In genomic region chr9:98410185-98410697, GRCh38 we compare ENCODE assay signal across 1 cellular context.
TF ChIP-seq lines count a peak whose summit lies in the region.

No MANE protein-coding gene starts in this region.

TF ChIP-seq in K562, 482 proteins besides CTCF, POLR2A, EP300 and RAD21 (continued from another document and continues in another):
- TF ChIP-seq, protein P1, sequence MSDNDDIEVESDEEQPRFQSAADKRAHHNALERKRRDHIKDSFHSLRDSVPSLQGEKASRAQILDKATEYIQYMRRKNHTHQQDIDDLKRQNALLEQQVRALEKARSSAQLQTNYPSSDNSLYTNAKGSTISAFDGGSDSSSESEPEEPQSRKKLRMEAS (CRISPR knock-in tag; IDR thresholded peaks at IDR 0.05), result peak; percentile 67; the same call in 1 of the 2 replicates
- no peak for TF ChIP-seq RFX1 (IDR thresholded peaks at IDR 0.05)
- 0 out of 2 replicates have a peak, but pooled peaks have one; percentile 6 for TF ChIP-seq CBFA2T3 (IDR thresholded peaks at IDR 0.05)
- peak; percentile 38; the same call in 1 of the 2 replicates for TF ChIP-seq PHF8 (IDR thresholded peaks at IDR 0.05; ENCODE audit: borderline replicate concordance, low read length)
- TF ChIP-seq ATF1 (CRISPR knock-in tag; IDR thresholded peaks at IDR 0.05), result no peak
- peak; percentile 66 for TF ChIP-seq ATF1 (tag; IDR thresholded peaks at IDR 0.05)
- no peak for TF ChIP-seq CHD1 (IDR thresholded peaks at IDR 0.05; ENCODE audit: low read length)
- TF ChIP-seq TBP (optimal IDR thresholded peaks at IDR 0.05; ENCODE audit: low read depth, low read length), result peak; percentile 24
- TF ChIP-seq THRAP3 (IDR thresholded peaks at IDR 0.05; ENCODE audit: borderline replicate concordance), result no peak
- peak; percentile 45; the same call in 1 of the 2 replicates for TF ChIP-seq SMARCE1 (IDR thresholded peaks at IDR 0.05)
- TF ChIP-seq, protein P2, sequence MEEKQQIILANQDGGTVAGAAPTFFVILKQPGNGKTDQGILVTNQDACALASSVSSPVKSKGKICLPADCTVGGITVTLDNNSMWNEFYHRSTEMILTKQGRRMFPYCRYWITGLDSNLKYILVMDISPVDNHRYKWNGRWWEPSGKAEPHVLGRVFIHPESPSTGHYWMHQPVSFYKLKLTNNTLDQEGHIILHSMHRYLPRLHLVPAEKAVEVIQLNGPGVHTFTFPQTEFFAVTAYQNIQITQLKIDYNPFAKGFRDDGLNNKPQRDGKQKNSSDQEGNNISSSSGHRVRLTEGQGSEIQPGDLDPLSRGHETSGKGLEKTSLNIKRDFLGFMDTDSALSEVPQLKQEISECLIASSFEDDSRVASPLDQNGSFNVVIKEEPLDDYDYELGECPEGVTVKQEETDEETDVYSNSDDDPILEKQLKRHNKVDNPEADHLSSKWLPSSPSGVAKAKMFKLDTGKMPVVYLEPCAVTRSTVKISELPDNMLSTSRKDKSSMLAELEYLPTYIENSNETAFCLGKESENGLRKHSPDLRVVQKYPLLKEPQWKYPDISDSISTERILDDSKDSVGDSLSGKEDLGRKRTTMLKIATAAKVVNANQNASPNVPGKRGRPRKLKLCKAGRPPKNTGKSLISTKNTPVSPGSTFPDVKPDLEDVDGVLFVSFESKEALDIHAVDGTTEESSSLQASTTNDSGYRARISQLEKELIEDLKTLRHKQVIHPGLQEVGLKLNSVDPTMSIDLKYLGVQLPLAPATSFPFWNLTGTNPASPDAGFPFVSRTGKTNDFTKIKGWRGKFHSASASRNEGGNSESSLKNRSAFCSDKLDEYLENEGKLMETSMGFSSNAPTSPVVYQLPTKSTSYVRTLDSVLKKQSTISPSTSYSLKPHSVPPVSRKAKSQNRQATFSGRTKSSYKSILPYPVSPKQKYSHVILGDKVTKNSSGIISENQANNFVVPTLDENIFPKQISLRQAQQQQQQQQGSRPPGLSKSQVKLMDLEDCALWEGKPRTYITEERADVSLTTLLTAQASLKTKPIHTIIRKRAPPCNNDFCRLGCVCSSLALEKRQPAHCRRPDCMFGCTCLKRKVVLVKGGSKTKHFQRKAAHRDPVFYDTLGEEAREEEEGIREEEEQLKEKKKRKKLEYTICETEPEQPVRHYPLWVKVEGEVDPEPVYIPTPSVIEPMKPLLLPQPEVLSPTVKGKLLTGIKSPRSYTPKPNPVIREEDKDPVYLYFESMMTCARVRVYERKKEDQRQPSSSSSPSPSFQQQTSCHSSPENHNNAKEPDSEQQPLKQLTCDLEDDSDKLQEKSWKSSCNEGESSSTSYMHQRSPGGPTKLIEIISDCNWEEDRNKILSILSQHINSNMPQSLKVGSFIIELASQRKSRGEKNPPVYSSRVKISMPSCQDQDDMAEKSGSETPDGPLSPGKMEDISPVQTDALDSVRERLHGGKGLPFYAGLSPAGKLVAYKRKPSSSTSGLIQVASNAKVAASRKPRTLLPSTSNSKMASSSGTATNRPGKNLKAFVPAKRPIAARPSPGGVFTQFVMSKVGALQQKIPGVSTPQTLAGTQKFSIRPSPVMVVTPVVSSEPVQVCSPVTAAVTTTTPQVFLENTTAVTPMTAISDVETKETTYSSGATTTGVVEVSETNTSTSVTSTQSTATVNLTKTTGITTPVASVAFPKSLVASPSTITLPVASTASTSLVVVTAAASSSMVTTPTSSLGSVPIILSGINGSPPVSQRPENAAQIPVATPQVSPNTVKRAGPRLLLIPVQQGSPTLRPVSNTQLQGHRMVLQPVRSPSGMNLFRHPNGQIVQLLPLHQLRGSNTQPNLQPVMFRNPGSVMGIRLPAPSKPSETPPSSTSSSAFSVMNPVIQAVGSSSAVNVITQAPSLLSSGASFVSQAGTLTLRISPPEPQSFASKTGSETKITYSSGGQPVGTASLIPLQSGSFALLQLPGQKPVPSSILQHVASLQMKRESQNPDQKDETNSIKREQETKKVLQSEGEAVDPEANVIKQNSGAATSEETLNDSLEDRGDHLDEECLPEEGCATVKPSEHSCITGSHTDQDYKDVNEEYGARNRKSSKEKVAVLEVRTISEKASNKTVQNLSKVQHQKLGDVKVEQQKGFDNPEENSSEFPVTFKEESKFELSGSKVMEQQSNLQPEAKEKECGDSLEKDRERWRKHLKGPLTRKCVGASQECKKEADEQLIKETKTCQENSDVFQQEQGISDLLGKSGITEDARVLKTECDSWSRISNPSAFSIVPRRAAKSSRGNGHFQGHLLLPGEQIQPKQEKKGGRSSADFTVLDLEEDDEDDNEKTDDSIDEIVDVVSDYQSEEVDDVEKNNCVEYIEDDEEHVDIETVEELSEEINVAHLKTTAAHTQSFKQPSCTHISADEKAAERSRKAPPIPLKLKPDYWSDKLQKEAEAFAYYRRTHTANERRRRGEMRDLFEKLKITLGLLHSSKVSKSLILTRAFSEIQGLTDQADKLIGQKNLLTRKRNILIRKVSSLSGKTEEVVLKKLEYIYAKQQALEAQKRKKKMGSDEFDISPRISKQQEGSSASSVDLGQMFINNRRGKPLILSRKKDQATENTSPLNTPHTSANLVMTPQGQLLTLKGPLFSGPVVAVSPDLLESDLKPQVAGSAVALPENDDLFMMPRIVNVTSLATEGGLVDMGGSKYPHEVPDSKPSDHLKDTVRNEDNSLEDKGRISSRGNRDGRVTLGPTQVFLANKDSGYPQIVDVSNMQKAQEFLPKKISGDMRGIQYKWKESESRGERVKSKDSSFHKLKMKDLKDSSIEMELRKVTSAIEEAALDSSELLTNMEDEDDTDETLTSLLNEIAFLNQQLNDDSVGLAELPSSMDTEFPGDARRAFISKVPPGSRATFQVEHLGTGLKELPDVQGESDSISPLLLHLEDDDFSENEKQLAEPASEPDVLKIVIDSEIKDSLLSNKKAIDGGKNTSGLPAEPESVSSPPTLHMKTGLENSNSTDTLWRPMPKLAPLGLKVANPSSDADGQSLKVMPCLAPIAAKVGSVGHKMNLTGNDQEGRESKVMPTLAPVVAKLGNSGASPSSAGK (IDR thresholded peaks at IDR 0.05), result peak; percentile 72
- TF ChIP-seq HCFC1 (IDR thresholded peaks at IDR 0.05; ENCODE audit: low read depth, low read length), result peak; percentile 93
- no peak for TF ChIP-seq HDGF (IDR thresholded peaks at IDR 0.05)
- TF ChIP-seq ZNF449 (CRISPR knock-in tag; IDR thresholded peaks at IDR 0.05), result no peak
- TF ChIP-seq, protein P3, sequence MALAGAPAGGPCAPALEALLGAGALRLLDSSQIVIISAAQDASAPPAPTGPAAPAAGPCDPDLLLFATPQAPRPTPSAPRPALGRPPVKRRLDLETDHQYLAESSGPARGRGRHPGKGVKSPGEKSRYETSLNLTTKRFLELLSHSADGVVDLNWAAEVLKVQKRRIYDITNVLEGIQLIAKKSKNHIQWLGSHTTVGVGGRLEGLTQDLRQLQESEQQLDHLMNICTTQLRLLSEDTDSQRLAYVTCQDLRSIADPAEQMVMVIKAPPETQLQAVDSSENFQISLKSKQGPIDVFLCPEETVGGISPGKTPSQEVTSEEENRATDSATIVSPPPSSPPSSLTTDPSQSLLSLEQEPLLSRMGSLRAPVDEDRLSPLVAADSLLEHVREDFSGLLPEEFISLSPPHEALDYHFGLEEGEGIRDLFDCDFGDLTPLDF (CRISPR knock-in tag; IDR thresholded peaks at IDR 0.05), result no peak
- no peak for TF ChIP-seq ZNF212 (CRISPR knock-in tag; IDR thresholded peaks at IDR 0.05)
- no peak for TF ChIP-seq ZKSCAN8 (CRISPR knock-in tag; IDR thresholded peaks at IDR 0.05)
- TF ChIP-seq ZNF184 (CRISPR knock-in tag; IDR thresholded peaks at IDR 0.05), result peak; percentile 60; the same call in 1 of the 2 replicates
- 0 out of 2 replicates have a peak, but pooled peaks have one; percentile 16 for TF ChIP-seq ZNF668 (CRISPR knock-in tag; IDR thresholded peaks at IDR 0.05)
- TF ChIP-seq MNT (conservative IDR thresholded peaks at IDR 0.05), result peak in 1 of 2 experiments; percentile 47; a peak in 1 of 4 replicates
- TF ChIP-seq, protein P4, sequence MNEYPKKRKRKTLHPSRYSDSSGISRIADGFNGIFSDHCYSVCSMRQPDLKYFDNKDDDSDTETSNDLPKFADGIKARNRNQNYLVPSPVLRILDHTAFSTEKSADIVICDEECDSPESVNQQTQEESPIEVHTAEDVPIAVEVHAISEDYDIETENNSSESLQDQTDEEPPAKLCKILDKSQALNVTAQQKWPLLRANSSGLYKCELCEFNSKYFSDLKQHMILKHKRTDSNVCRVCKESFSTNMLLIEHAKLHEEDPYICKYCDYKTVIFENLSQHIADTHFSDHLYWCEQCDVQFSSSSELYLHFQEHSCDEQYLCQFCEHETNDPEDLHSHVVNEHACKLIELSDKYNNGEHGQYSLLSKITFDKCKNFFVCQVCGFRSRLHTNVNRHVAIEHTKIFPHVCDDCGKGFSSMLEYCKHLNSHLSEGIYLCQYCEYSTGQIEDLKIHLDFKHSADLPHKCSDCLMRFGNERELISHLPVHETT (CRISPR knock-in tag; conservative IDR thresholded peaks at IDR 0.05 in 1 of 2, IDR thresholded peaks at IDR 0.05 in 1 of 2), result no peak
- TF ChIP-seq ZNF174 (CRISPR knock-in tag; IDR thresholded peaks at IDR 0.05), result no peak
- TF ChIP-seq L3MBTL2 (IDR thresholded peaks at IDR 0.05), result peak; percentile 73
- TF ChIP-seq BHLHE40 (IDR thresholded peaks at IDR 0.05; ENCODE audit: low read length), result 0 out of 2 replicates have a peak, but pooled peaks have one; percentile 37
- no peak for TF ChIP-seq TOE1 (IDR thresholded peaks at IDR 0.05; ENCODE audit: borderline replicate concordance)
- TF ChIP-seq TOE1 (CRISPR knock-in tag; IDR thresholded peaks at IDR 0.05; ENCODE audit: borderline replicate concordance, low read depth), result no peak
- 0 out of 2 replicates have a peak, but pooled peaks have one; percentile 42 for TF ChIP-seq TARDBP (IDR thresholded peaks at IDR 0.05)
- peak; percentile 51; the same call in 1 of the 2 replicates for TF ChIP-seq MYC (IDR thresholded peaks at IDR 0.05; ENCODE audit: low read depth, low read length)
- TF ChIP-seq MYC (CRISPR knock-in tag; IDR thresholded peaks at IDR 0.05; ENCODE audit: borderline replicate concordance, low read depth), result no peak
- TF ChIP-seq FOXM1 (IDR thresholded peaks at IDR 0.05; ENCODE audit: low read depth), result peak; percentile 3; the same call in 1 of the 2 replicates
- TF ChIP-seq FOXM1 (CRISPR knock-in tag; IDR thresholded peaks at IDR 0.05; ENCODE audit: low read depth), result no peak
- TF ChIP-seq SMARCA4 (IDR thresholded peaks at IDR 0.05), result peak; percentile 48; the same call in 1 of the 2 replicates
- peak; percentile 43; the same call in 1 of the 2 replicates for TF ChIP-seq VEZF1 (CRISPR knock-in tag; IDR thresholded peaks at IDR 0.05)
- TF ChIP-seq SUPT5H (IDR thresholded peaks at IDR 0.05), result peak; percentile 30; the same call in 1 of the 2 replicates
- TF ChIP-seq, protein P5, sequence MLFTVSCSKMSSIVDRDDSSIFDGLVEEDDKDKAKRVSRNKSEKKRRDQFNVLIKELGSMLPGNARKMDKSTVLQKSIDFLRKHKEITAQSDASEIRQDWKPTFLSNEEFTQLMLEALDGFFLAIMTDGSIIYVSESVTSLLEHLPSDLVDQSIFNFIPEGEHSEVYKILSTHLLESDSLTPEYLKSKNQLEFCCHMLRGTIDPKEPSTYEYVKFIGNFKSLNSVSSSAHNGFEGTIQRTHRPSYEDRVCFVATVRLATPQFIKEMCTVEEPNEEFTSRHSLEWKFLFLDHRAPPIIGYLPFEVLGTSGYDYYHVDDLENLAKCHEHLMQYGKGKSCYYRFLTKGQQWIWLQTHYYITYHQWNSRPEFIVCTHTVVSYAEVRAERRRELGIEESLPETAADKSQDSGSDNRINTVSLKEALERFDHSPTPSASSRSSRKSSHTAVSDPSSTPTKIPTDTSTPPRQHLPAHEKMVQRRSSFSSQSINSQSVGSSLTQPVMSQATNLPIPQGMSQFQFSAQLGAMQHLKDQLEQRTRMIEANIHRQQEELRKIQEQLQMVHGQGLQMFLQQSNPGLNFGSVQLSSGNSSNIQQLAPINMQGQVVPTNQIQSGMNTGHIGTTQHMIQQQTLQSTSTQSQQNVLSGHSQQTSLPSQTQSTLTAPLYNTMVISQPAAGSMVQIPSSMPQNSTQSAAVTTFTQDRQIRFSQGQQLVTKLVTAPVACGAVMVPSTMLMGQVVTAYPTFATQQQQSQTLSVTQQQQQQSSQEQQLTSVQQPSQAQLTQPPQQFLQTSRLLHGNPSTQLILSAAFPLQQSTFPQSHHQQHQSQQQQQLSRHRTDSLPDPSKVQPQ (CRISPR knock-in tag; IDR thresholded peaks at IDR 0.05; ENCODE audit: borderline replicate concordance), result no peak
- TF ChIP-seq, protein P6, sequence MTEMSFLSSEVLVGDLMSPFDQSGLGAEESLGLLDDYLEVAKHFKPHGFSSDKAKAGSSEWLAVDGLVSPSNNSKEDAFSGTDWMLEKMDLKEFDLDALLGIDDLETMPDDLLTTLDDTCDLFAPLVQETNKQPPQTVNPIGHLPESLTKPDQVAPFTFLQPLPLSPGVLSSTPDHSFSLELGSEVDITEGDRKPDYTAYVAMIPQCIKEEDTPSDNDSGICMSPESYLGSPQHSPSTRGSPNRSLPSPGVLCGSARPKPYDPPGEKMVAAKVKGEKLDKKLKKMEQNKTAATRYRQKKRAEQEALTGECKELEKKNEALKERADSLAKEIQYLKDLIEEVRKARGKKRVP (CRISPR knock-in tag; IDR thresholded peaks at IDR 0.05), result no peak
- TF ChIP-seq SAFB2 (IDR thresholded peaks at IDR 0.05; ENCODE audit: borderline replicate concordance, low read depth, low read length, severe bottlenecking), result no peak
- peak; percentile 37; the same call in 1 of the 2 replicates for TF ChIP-seq ELF1 (tag; IDR thresholded peaks at IDR 0.05)
